Comparison of ENCODE assay signal across 14 cellular contexts in the genomic region with DNA sequence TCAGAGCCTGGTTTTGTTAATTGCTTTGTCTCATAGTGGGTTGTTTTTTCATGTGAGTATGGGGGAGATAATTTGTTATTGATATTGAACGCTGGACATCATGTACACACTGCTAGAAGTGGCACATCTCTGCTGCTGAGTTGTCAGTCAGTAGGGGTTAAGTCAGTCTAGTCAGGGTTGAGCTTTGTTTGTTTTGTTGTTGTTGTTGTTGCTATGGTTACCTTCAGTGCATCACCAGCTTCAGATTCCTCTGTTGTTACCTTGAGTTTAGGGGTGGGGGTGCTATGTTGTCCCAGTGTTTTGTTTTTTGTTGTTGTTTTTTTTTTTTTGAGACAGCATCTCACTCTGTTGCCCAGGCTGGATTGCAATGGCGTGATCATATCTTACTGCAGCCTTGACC. TPM values are rescaled to one million over a fixed set of nuclear protein-coding genes. Genes with fewer than 3 reads are reported as not detected.
DNase-seq lines count a peak whose midpoint lies in the region; TF ChIP-seq lines count a peak whose summit lies in the region.
"Had no signal": no experiment of that assay in that cellular context is flagged by ENCODE, and none has a peak within 500 bp of the region (broad histone marks: within the 10 kb centered on the region; RNA-seq: fewer than 3 reads in every experiment).

No MANE protein-coding gene starts in this region.

- no peak overlapping the region; the same call in 1 of the 2 replicates for H3K4ac ChIP-seq in H9 (ENCODE audit: low read depth, low read length)

- peaks cover 11 to 37% (median 34%) of the 10 kb centered on the region in 3 experiments for H3K36me3 Mint-ChIP-seq in H9 (ENCODE audit: insufficient read depth in 1 of 3, low read depth in 3 of 3)
- H3K36me3 Mint-ChIP-seq in activated CD4-positive, alpha-beta memory T cell treated with anti-CD3 and anti-CD28 coated beads for 36 hours, result peaks cover 25% of the 10 kb centered on the region

- H3K4me1 ChIP-seq in H9 (ENCODE audit: insufficient read depth, low read length), result no peaks in the 10 kb centered on the region

- H3K9me3 ChIP-seq in H9 (ENCODE audit: control insufficient read depth, low read depth, low read length), result peaks cover 27% of the 10 kb centered on the region
- H3K9me3 ChIP-seq: ovary had no signal

- H4K5ac ChIP-seq in H9 (ENCODE audit: insufficient read length, low read depth, low read length), result no peak overlapping the region

- no peak overlapping the region for H3T11ph ChIP-seq in H9 (ENCODE audit: low read length)

- no peak overlapping the region for H3K14ac ChIP-seq in H9 (ENCODE audit: insufficient read depth, low read length)

- H4K91ac ChIP-seq in H9 (ENCODE audit: insufficient read length, low read depth, low read length), result no peak overlapping the region

- H3K27ac ChIP-seq in H9 (ENCODE audit: insufficient read length, low read depth, low read length) (peak overlapping the region; percentile 45), substantia nigra (ENCODE audit: low read depth, low read length, poor library complexity, severe bottlenecking) (no peak overlapping the region)
- H3K27ac ChIP-seq: ovary had no signal

- no peak overlapping the region for H2BK5ac ChIP-seq in H9 (ENCODE audit: insufficient read length, low read length)

- no peak overlapping the region for H3K4me2 ChIP-seq in H9 (ENCODE audit: insufficient read depth, insufficient read length, low read length)

- H3K27me3 Mint-ChIP-seq in H9 (ENCODE audit: low read depth), result no peaks in the 10 kb centered on the region
- no peaks in the 10 kb centered on the region for H3K27me3 Mint-ChIP-seq in activated CD4-positive, alpha-beta memory T cell treated with anti-CD3 and anti-CD28 coated beads for 36 hours

- POLR2A ChIA-PET in activated CD4-positive, alpha-beta memory T cell treated with anti-CD3 and anti-CD28 coated beads for 36 hours (lab: Charles Lee), result no interaction called here

- H4K20me1 ChIP-seq in H9 (ENCODE audit: control insufficient read depth, insufficient read depth, insufficient read length), result no peaks in the 10 kb centered on the region

- H3K23ac ChIP-seq in H9 (ENCODE audit: insufficient read length, low read depth, low read length), result no peak overlapping the region

- no peak overlapping the region for H2BK15ac ChIP-seq in H9 (ENCODE audit: low read depth, low read length)

- no peak for TF ChIP-seq CTCF in AG10803 (conservative IDR thresholded peaks at IDR 0.05; ENCODE audit: low read length)
- no peak for TF ChIP-seq CTCF in H9 (conservative IDR thresholded peaks at IDR 0.05)

- no CpG with 5 or more reads among the region's 2 CpGs for WGBS in H9 (ENCODE audit: extremely low coverage, insufficient read length, low lambda C conversion rate)

- H3K79me1 ChIP-seq in H9 (ENCODE audit: insufficient read depth, low read depth, low read length, poor library complexity, severe bottlenecking), result no peaks in the 10 kb centered on the region

- no peak overlapping the region for H3K9ac ChIP-seq in H9 (ENCODE audit: extremely low read depth, insufficient read length, low read length)

- H3K27me3 ChIP-seq in H9 (ENCODE audit: insufficient read depth, low read length), result no peaks in the 10 kb centered on the region
- H3K27me3 ChIP-seq: ovary had no signal

- H3K56ac ChIP-seq in H9 (ENCODE audit: insufficient read length, low read depth, low read length), result no peak overlapping the region

- H2BK12ac ChIP-seq in H9 (ENCODE audit: insufficient read length, low read depth, low read length), result no peak overlapping the region

- DNase-seq in AG10803 (ENCODE audit: low read depth) (peak; percentile 9), H9 (no peak), fibroblast of gingiva (ENCODE audit: low read depth) (peak; percentile 1), SHP77 treated with DMSO at 0.1 percent for 48 hours (lab: John Stamatoyannopoulos, UW) (no peak), DMS 273 treated with DMSO at 0.1 percent for 48 hours (lab: John Stamatoyannopoulos, UW) (no peak), substantia nigra (lab: John Stamatoyannopoulos, UW) (no peak)
- no peak for DNase-seq in activated CD4-positive, alpha-beta memory T cell treated with anti-CD3 and anti-CD28 coated beads for 36 hours
- DNase-seq in effector CD4-positive, alpha-beta T cell, result no peak
- DNase-seq: activated CD4-positive, CD25-positive, alpha-beta regulatory T cell treated with anti-CD3 and anti-CD28 coated beads, Interleukin-2, amount 50 U/mL, for 72 hours; amygdala; NCI-H2107; ovary; SHP77; stimulated activated CD4-positive, alpha-beta T cell treated with anti-CD3 and anti-CD28 coated beads, Interleukin-1b, Interleukin-23, amount 100 ng/mL, for 48 hours had no signal

- peaks cover 8 to 9% of the 10 kb centered on the region in 2 experiments for H3K4me1 Mint-ChIP-seq in H9
- peaks cover 47% of the 10 kb centered on the region for H3K4me1 Mint-ChIP-seq in activated CD4-positive, alpha-beta memory T cell treated with anti-CD3 and anti-CD28 coated beads for 36 hours (ENCODE audit: low read depth)

- H3K18ac ChIP-seq in H9 (ENCODE audit: insufficient read length, low read depth, low read length), result peak overlapping the region; percentile 82

- intact Hi-C loops in activated CD4-positive, alpha-beta memory T cell treated with anti-CD3 and anti-CD28 coated beads for 36 hours (cut with micrococcal nuclease), result loop anchor here (10.0 kb wide), 3 partner anchors 176 to 1626 kb away; partner anchors contain the start of genes IGBP1 and PJA1

- no peak overlapping the region for H2BK20ac ChIP-seq in H9 (ENCODE audit: low read depth, low read length, poor library complexity, severe bottlenecking)

- H3K23me2 ChIP-seq in H9 (ENCODE audit: insufficient read length, low read depth, low read length, poor library complexity, severe bottlenecking), result no peaks in the 10 kb centered on the region

- H4K8ac ChIP-seq in H9 (replicated peaks; ENCODE audit: insufficient read length, low read depth, low read length), result no peak overlapping the region

- no peaks in the 10 kb centered on the region; the same call in 1 of the 2 replicates for H3K79me2 ChIP-seq in H9 (ENCODE audit: insufficient read depth, low read length)

- no peak overlapping the region for H2AFZ ChIP-seq in H9 (ENCODE audit: low read length)

- H2BK120ac ChIP-seq in H9 (ENCODE audit: low read depth, low read length, poor library complexity, severe bottlenecking), result no peak overlapping the region

- peak overlapping the region; percentile 71 to 91 (median 86) for H3K27ac Mint-ChIP-seq in H9
- peak overlapping the region; percentile 42 for H3K27ac Mint-ChIP-seq in activated CD4-positive, alpha-beta memory T cell treated with anti-CD3 and anti-CD28 coated beads for 36 hours

- H2AK5ac ChIP-seq in H9 (ENCODE audit: insufficient read length, low read length), result no peak overlapping the region

- H3K4me3 Mint-ChIP-seq in H9, result no peak overlapping the region
- no peak overlapping the region for H3K4me3 Mint-ChIP-seq in activated CD4-positive, alpha-beta memory T cell treated with anti-CD3 and anti-CD28 coated beads for 36 hours

- CTCF ChIA-PET in activated CD4-positive, alpha-beta memory T cell treated with anti-CD3 and anti-CD28 coated beads for 36 hours (lab: Charles Lee), result no interaction called here

- no peak overlapping the region for H3K4me3 ChIP-seq in AG10803 (ENCODE audit: low read length)
- H3K4me3 ChIP-seq: ovary had no signal

- peaks cover 53 to 55% of the 10 kb centered on the region in 2 experiments for H3K9me3 Mint-ChIP-seq in H9
- H3K9me3 Mint-ChIP-seq in activated CD4-positive, alpha-beta memory T cell treated with anti-CD3 and anti-CD28 coated beads for 36 hours, result no peaks in the 10 kb centered on the region

RNA-seq across cellular contexts. Expression of gene YIPF6, which starts 9.9 kb away (rescaled TPM):
- 31.8 and 32.3 TPM in 2 replicates for total RNA-seq in H9 (2021)
- 10 to 100 TPM; 24.2 to 26.1 TPM for total RNA-seq in activated CD4-positive, alpha-beta memory T cell treated with anti-CD3 and anti-CD28 coated beads for 36 hours

Comparison
In these comparisons a context has a peak if more than half of its experiments do, and no peak if none do; other contexts are left out.
1. DNase-seq: peak in AG10803 (single experiment) and fibroblast of gingiva (single experiment); none in H9 (single experiment), activated CD4-positive, alpha-beta memory T cell treated with anti-CD3 and anti-CD28 coated beads for 36 hours (single experiment), SHP77 treated with DMSO at 0.1 percent for 48 hours (single experiment), DMS 273 treated with DMSO at 0.1 percent for 48 hours (single experiment), effector CD4-positive, alpha-beta T cell (single experiment) and substantia nigra (0 of 49).